ENCODE assay signal across 22 cellular contexts in the genomic region with DNA sequence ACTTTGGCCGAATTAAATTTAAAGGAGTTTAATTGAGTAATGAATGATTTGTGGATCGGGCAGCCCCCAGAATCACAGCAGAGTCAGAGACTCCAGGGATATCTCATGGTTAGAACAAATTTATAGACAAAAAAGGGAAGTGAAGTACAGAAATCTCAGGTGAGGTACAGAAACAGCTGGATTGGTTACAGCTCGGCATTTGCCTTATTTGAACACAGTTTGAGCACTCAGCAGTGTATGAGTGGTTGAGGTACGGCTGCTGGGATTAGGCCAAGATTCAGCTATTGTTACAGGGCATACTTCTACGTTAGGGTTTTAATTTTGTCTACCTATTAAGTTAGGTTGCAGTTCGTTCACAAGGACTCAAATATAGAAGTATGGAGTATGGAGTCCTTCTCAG. TPM values are rescaled to one million over a fixed set of nuclear protein-coding genes. Genes with fewer than 3 reads are reported as not detected.
"Had no signal": no experiment of that assay in that cellular context is flagged by ENCODE, and none has a peak within 500 bp of the region (broad histone marks: within the 10 kb centered on the region; RNA-seq: fewer than 3 reads in every experiment).

No MANE protein-coding gene starts in this region.

- H3K36me3 Mint-ChIP-seq: activated naive CD8-positive, alpha-beta T cell treated with anti-CD3 and anti-CD28 coated beads for 36 hours had no signal

- H3K4me1 Mint-ChIP-seq: activated naive CD8-positive, alpha-beta T cell treated with anti-CD3 and anti-CD28 coated beads for 36 hours; nephron had no signal

- H3K27me3 ChIP-seq: brain microvascular endothelial cell, gastrocnemius medialis, pancreas, sigmoid colon, suprapubic skin, tibial artery, upper lobe of right lung had no signal

- H3K4me3 Mint-ChIP-seq: activated naive CD4-positive, alpha-beta T cell treated with anti-CD3 and anti-CD28 coated beads for 36 hours; activated naive CD8-positive, alpha-beta T cell treated with anti-CD3 and anti-CD28 coated beads for 36 hours; activated T-cell treated with anti-CD3 and anti-CD28 coated beads, Interleukin-2, amount 50 U/mL, for 72 hours; effector memory CD8-positive, alpha-beta T cell; nephron had no signal

- H3K9me3 ChIP-seq: gastrocnemius medialis, pancreas, prostate gland, sigmoid colon, suprapubic skin, tibial artery, upper lobe of right lung had no signal

- FAIRE-seq: pancreas, small intestine, TTC549 had no signal

- H3K4me1 ChIP-seq: gastrocnemius medialis, pancreas, prostate gland, sigmoid colon, suprapubic skin, tibial artery, upper lobe of right lung had no signal

- H3K36me3 ChIP-seq: brain microvascular endothelial cell, gastrocnemius medialis, pancreas, prostate gland, sigmoid colon, suprapubic skin, tibial artery, upper lobe of right lung had no signal

- H3K9me3 Mint-ChIP-seq: activated naive CD8-positive, alpha-beta T cell treated with anti-CD3 and anti-CD28 coated beads for 36 hours; effector memory CD8-positive, alpha-beta T cell had no signal

- DNase-seq: cortex of kidney, left ventricle myocardium superior, sigmoid colon, upper lobe of right lung had no signal

- H3K27ac ChIP-seq: brain microvascular endothelial cell, gastrocnemius medialis, pancreas, prostate gland, sigmoid colon, suprapubic skin, tibial artery, upper lobe of right lung, VCaP had no signal

- H3K4me3 ChIP-seq: gastrocnemius medialis, pancreas, prostate gland, sigmoid colon, suprapubic skin, tibial artery, upper lobe of right lung had no signal

- H3K27ac Mint-ChIP-seq: activated naive CD4-positive, alpha-beta T cell treated with anti-CD3 and anti-CD28 coated beads for 36 hours; activated naive CD8-positive, alpha-beta T cell treated with anti-CD3 and anti-CD28 coated beads for 36 hours; activated T-cell treated with anti-CD3 and anti-CD28 coated beads, Interleukin-2, amount 50 U/mL, for 72 hours; effector memory CD8-positive, alpha-beta T cell; nephron had no signal

RNA-seq across cellular contexts. Expression of gene CCDC38, which starts 23.3 kb away (rescaled TPM):
- total RNA-seq: cardiac septum, chondrocyte, gastrocnemius medialis, lung microvascular endothelial cell, mucosa of gallbladder, pancreas, sigmoid colon, upper lobe of right lung had no signal
- polyA plus RNA-seq: sigmoid colon had no signal

RNA-seq across cellular contexts. Expression of gene AMDHD1, which starts 24.0 kb away (rescaled TPM):
- total RNA-seq: lung microvascular endothelial cell had no signal
